Comparison of ENCODE assay signal across 8 cellular contexts in the genomic region with DNA sequence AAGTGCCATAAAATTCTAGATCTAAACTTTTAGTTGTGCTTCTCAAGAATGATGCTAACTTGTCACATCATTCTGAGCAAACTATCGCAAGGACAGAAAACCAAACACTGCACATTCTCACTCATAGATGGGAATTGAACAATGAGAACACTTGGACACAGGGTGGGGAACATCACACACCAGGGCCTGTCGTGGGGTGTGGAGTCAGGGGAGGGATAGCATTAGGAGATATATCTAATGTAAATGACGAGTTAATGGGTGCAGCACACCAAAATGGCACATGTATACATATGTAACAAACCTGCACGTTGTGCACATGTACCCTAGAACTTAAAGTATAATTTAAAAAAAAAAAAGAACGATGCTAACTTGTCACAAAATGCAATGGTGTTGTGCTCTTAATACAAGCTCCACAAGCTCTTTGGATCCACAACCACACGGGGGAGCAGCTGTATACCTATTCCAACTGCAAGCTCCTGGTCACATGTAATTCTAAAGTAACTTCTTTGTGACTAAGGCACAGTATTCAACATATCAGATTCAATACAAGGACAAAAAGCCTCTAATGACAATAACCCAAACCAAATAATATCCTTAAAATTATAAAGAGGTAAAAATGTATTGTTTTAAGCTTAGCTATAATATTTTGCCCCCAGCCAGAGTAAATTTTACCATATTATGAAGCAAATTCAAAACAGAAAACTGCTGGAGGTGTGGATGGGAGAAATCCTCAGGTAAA. TPM values are rescaled to one million over a fixed set of nuclear protein-coding genes. Genes with fewer than 3 reads are reported as not detected.
DNase-seq lines count a peak whose midpoint lies in the region; ATAC-seq and TF ChIP-seq lines count a peak whose summit lies in the region.
"Not testable (repeated sequence)": the region's sequence is repeated elsewhere in the genome, so short reads cannot be mapped to it uniquely, and the experiment has no call there.

No MANE protein-coding gene starts in this region.

- H4K20me1 ChIP-seq in IMR-90 (ENCODE audit: insufficient read depth, low read length), result peaks cover 18% of the 10 kb centered on the region

- not testable (repeated sequence) for H3K9me3 ChIP-seq in IMR-90 (ENCODE audit: control insufficient read depth, insufficient read depth, low read length); esophagus squamous epithelium; mucosa of descending colon

- BruUV-seq in IMR-90 (replicated peaks; lab: Mats Ljungman, UMichigan), result not testable (repeated sequence)

- not testable (repeated sequence) for H3K4ac ChIP-seq in IMR-90 (ENCODE audit: low read depth, low read length)

- in situ Hi-C loops in IMR-90 (cut with MboI; ENCODE audit: low sequenced_read_pairs), result not testable (repeated sequence)

- H2AK5ac ChIP-seq in IMR-90 (ENCODE audit: low read depth, low read length), result not testable (repeated sequence)

- H3K4me3 ChIP-seq in IMR-90 (ENCODE audit: insufficient read depth, low read depth, low read length); esophagus squamous epithelium; mucosa of descending colon: not testable (repeated sequence)

- H3K79me1 ChIP-seq in IMR-90 (ENCODE audit: low read depth in 1 of 2, low read length in 2 of 2), result peaks cover 14 to 37% of the 10 kb centered on the region in 2 experiments

- not testable (repeated sequence) for H3K9ac ChIP-seq in IMR-90 (ENCODE audit: low read depth, low read length)

- TF ChIP-seq RAD21 in IMR-90 (IDR thresholded peaks at IDR 0.05; ENCODE audit: low read length), result peak; percentile 57

- H2BK5ac ChIP-seq in IMR-90 (ENCODE audit: low read depth, low read length, poor library complexity, severe bottlenecking), result not testable (repeated sequence)

- not testable (repeated sequence) for H3K23ac ChIP-seq in IMR-90 (ENCODE audit: low read depth, low read length)

- CTCF ChIA-PET in IMR-90 (lab: Yijun Ruan, JAX), result interaction anchor here (0.5 to 1.4 kb wide), 5 partner anchors 8 to 558 kb away, joined by 3 to 6 read pairs (median 5); no protein-coding TSS in a partner anchor

- H2AK9ac ChIP-seq in IMR-90 (replicated peaks; ENCODE audit: low read depth, low read length, poor library complexity), result not testable (repeated sequence)

- DNase-seq in DMS53 (lab: John Stamatoyannopoulos, UW), result peak; percentile 87
- peak; percentile 71 for DNase-seq in IMR-90
- DNase-seq in NOMO-1 treated with DMSO at 0.1 percent for 48 hours (lab: John Stamatoyannopoulos, UW; ENCODE audit: unreplicated experiment), result peak; percentile 14
- DNase-seq in activated T-cell treated with anti-CD3 and anti-CD28 coated beads for 4 hours, result peak; percentile 9
- not testable (repeated sequence) for DNase-seq in esophagus squamous epithelium (lab: John Stamatoyannopoulos, UW)
- peak in 2 of 3 donors; percentile 53 to 85 for DNase-seq in mucosa of descending colon
- peak in 1 of 2 donors; percentile 33 for DNase-seq in stimulated activated naive CD8-positive, alpha-beta T cell treated with anti-CD3 and anti-CD28 coated beads, Interleukin-15, amount 100 ng/mL, for 72 hours

- H3K56ac ChIP-seq in IMR-90 (ENCODE audit: extremely low read depth, insufficient read depth, low read length), result not testable (repeated sequence)

- not testable (repeated sequence) for H3K27ac Mint-ChIP-seq in stimulated activated naive CD8-positive, alpha-beta T cell treated with anti-CD3 and anti-CD28 coated beads, Interleukin-15, amount 100 ng/mL, for 72 hours

- peaks cover 23% of the 10 kb centered on the region for H3K4me1 Mint-ChIP-seq in stimulated activated naive CD8-positive, alpha-beta T cell treated with anti-CD3 and anti-CD28 coated beads, Interleukin-15, amount 100 ng/mL, for 72 hours

- not testable (repeated sequence) for H3K27me3 ChIP-seq in IMR-90 (ENCODE audit: control insufficient read depth, insufficient read depth, low read length); esophagus squamous epithelium

- not testable (repeated sequence) for H2BK20ac ChIP-seq in IMR-90 (ENCODE audit: low read depth, low read length)

- POLR2A ChIA-PET in IMR-90 (lab: Charles Lee; ENCODE audit: unreplicated experiment), result not testable (repeated sequence)

- not testable (repeated sequence) for H4K5ac ChIP-seq in IMR-90 (ENCODE audit: low read depth, low read length)

- not testable (repeated sequence) for H3K18ac ChIP-seq in IMR-90 (ENCODE audit: low read depth, low read length)

- not testable (repeated sequence) for TF ChIP-seq POLR2A in IMR-90 (IDR thresholded peaks at IDR 0.05; ENCODE audit: low read depth, low read length); esophagus squamous epithelium (IDR thresholded peaks at IDR 0.05)

- H4K91ac ChIP-seq in IMR-90 (ENCODE audit: insufficient read depth, low read depth, low read length), result not testable (repeated sequence)

- peak; percentile 56 for TF ChIP-seq CTCF in IMR-90 (conservative IDR thresholded peaks at IDR 0.05; ENCODE audit: low read depth, low read length)
- peak; percentile 38 to 67 (median 44) for TF ChIP-seq CTCF in esophagus squamous epithelium (IDR thresholded peaks at IDR 0.05)
- peak; percentile 31 for TF ChIP-seq CTCF in mucosa of descending colon (IDR thresholded peaks at IDR 0.05)

- not testable (repeated sequence) for H3K27me3 Mint-ChIP-seq in stimulated activated naive CD8-positive, alpha-beta T cell treated with anti-CD3 and anti-CD28 coated beads, Interleukin-15, amount 100 ng/mL, for 72 hours

- not testable (repeated sequence) for H3K4me2 ChIP-seq in IMR-90 (ENCODE audit: low read depth, low read length)

- not testable (repeated sequence) for H2BK15ac ChIP-seq in IMR-90 (ENCODE audit: low read depth, low read length)

- not testable (repeated sequence) for H3K9me3 Mint-ChIP-seq in stimulated activated naive CD8-positive, alpha-beta T cell treated with anti-CD3 and anti-CD28 coated beads, Interleukin-15, amount 100 ng/mL, for 72 hours

- H3K14ac ChIP-seq in IMR-90 (replicated peaks; ENCODE audit: low read depth, low read length), result not testable (repeated sequence)

- ATAC-seq in GM21723 (IDR thresholded peaks at IDR 0.05; ENCODE audit: unreplicated experiment) (peak; percentile 45), IMR-90 (ENCODE audit: low read depth) (peak; percentile 79), mucosa of descending colon (peak; percentile 87)
- peak; percentile 66 for ATAC-seq in stimulated activated naive CD8-positive, alpha-beta T cell treated with anti-CD3 and anti-CD28 coated beads, Interleukin-15, amount 100 ng/mL, for 72 hours

- H3K4me3 Mint-ChIP-seq in stimulated activated naive CD8-positive, alpha-beta T cell treated with anti-CD3 and anti-CD28 coated beads, Interleukin-15, amount 100 ng/mL, for 72 hours, result not testable (repeated sequence)

- intact Hi-C loops in IMR-90 (cut with micrococcal nuclease), result loop anchor here (2.0 to 10.0 kb wide), 2 partner anchors 306 to 558 kb away; a partner anchor contains a TSS
- intact Hi-C loops in esophagus squamous epithelium (cut with DNase I); mucosa of descending colon (cut with DNase I, micrococcal nuclease): not testable (repeated sequence)

- H3K36me3 ChIP-seq in IMR-90 (ENCODE audit: control insufficient read depth, insufficient read depth, low read length); mucosa of descending colon (ENCODE audit: low read depth): not testable (repeated sequence)
- peaks cover 0 to 11% (median 0%) of the 10 kb centered on the region in 3 donors for H3K36me3 ChIP-seq in esophagus squamous epithelium

- not testable (repeated sequence) for H3K27ac ChIP-seq in IMR-90 (ENCODE audit: insufficient read depth, low read length); esophagus squamous epithelium

- no CpG with 5 or more reads among the region's 6 CpGs for WGBS in IMR-90 (ENCODE audit: extremely low coverage in 2 of 2, insufficient read length in 1 of 2), 2 experiments
- WGBS in esophagus squamous epithelium, 2 donors, result 53 to 54% methylated on average over 6 of the region's 6 CpGs

- H4K8ac ChIP-seq in IMR-90 (ENCODE audit: low read depth in 2 of 2, low read length in 2 of 2), result not testable (repeated sequence)

- dilution Hi-C loops in IMR-90 (cut with HindIII; ENCODE audit: low sequenced_read_pairs, unreplicated experiment), result not testable (repeated sequence)

- not testable (repeated sequence) for H3K4me1 ChIP-seq in IMR-90 (ENCODE audit: control insufficient read depth, insufficient read depth, low read length); mucosa of descending colon (ENCODE audit: low read depth)
- H3K4me1 ChIP-seq in esophagus squamous epithelium, result peaks cover 0 to 15% (median 5%) of the 10 kb centered on the region in 3 donors

- not testable (repeated sequence) for H2BK120ac ChIP-seq in IMR-90 (ENCODE audit: low read depth, low read length)

- not testable (repeated sequence) for H3K9me1 ChIP-seq in IMR-90 (ENCODE audit: insufficient read depth, low read length)

- H2AFZ ChIP-seq in IMR-90 (replicated peaks; ENCODE audit: low read length, poor library complexity), result not testable (repeated sequence)

TF ChIP-seq in IMR-90, 13 proteins besides CTCF, POLR2A, EP300 and RAD21:
- TF ChIP-seq SMC3 (IDR thresholded peaks at IDR 0.05; ENCODE audit: low read depth, low read length), result peak; percentile 49
TF ChIP-seq in IMR-90: peak in this region for 1; not testable (repeated sequence) for 12.

RNA-seq across cellular contexts. Expression of a gene that starts 53.7 kb away (rescaled TPM):
- total RNA-seq in IMR-90 (2012; rRNA removed) (37.5 and 37.8 TPM in 2 replicates), esophagus squamous epithelium (10 to 100 TPM; 13.8 to 28.0 (median 20.4) TPM), mucosa of descending colon (10 to 100 TPM; 27.9 to 35.0 (median 31.1) TPM)
- polyA plus RNA-seq in IMR-90 (2012; rRNA removed), result 11.0 and 12.3 TPM in 2 replicates
- 3.6 and 8.0 TPM in 2 replicates for polyA plus RNA-seq in IMR-90 (2012; cell fraction: cytosol; rRNA removed)
- 8.8 and 34.1 TPM in 2 replicates for polyA plus RNA-seq in IMR-90 (2012; cell fraction: nucleus; rRNA removed; ENCODE audit: low replicate concordance)
